8 cellular contexts compared by ENCODE assay signal in genomic region chr2:84925336-84925723, GRCh38. TPM values are rescaled to one million over a fixed set of nuclear protein-coding genes. Genes with fewer than 3 reads are reported as not detected.
DNase-seq lines count a peak whose midpoint lies in the region; ATAC-seq, FAIRE-seq and TF ChIP-seq lines count a peak whose summit lies in the region.

No MANE protein-coding gene starts in this region.

- BruUV-seq in endothelial cell of umbilical vein (replicated peaks; lab: Mats Ljungman, UMichigan) = no TSS peak

- H3K9me3 Mint-ChIP-seq in activated CD4-positive, alpha-beta T cell treated with anti-CD3 and anti-CD28 coated beads, Interleukin-2, amount 10 ng/mL, durations not matched to agents 24 days and 14 days = no peaks in the 10 kb centered on the region
- H3K9me3 Mint-ChIP-seq in stimulated activated naive CD8-positive, alpha-beta T cell treated with anti-CD3 and anti-CD28 coated beads, Interleukin-15, amount 100 ng/mL, for 72 hours = no peaks in the 10 kb centered on the region
- no peaks in the 10 kb centered on the region; a peak in 1 of 5 replicates for H3K9me3 Mint-ChIP-seq in H9

- no peak overlapping the region for H3K18ac ChIP-seq in H9 (ENCODE audit: insufficient read length, low read depth, low read length)

- H3K27ac ChIP-seq in OCI-LY1 (ENCODE audit: low read depth, low read length, poor library complexity, severe bottlenecking) (peak overlapping the region; percentile 54), endothelial cell of umbilical vein (ENCODE audit: insufficient read depth, low read depth, low read length) (no peak overlapping the region), H9 (ENCODE audit: insufficient read length, low read depth, low read length) (no peak overlapping the region)

- H4K8ac ChIP-seq in H9 (replicated peaks; ENCODE audit: insufficient read length, low read depth, low read length) = no peak overlapping the region

- peak overlapping the region; percentile 93 for H3K4me3 Mint-ChIP-seq in activated CD4-positive, alpha-beta T cell treated with anti-CD3 and anti-CD28 coated beads, Interleukin-2, amount 10 ng/mL, durations not matched to agents 24 days and 14 days
- H3K4me3 Mint-ChIP-seq in stimulated activated naive CD8-positive, alpha-beta T cell treated with anti-CD3 and anti-CD28 coated beads, Interleukin-15, amount 100 ng/mL, for 72 hours = peak overlapping the region; percentile 89 to 94
- H3K4me3 Mint-ChIP-seq in H9 = no peak overlapping the region; a peak in 1 of 5 replicates

- no peak overlapping the region for H4K91ac ChIP-seq in H9 (ENCODE audit: insufficient read length, low read depth, low read length)

- peak; percentile 40 for FAIRE-seq in endothelial cell of umbilical vein (lab: Jason Lieb, UNC)

- H3K23me2 ChIP-seq in H9 (ENCODE audit: insufficient read length, low read depth, low read length, poor library complexity, severe bottlenecking) = peaks cover 5% of the 10 kb centered on the region

- TF ChIP-seq CTCF in OCI-LY1 (IDR thresholded peaks at IDR 0.05; ENCODE audit: low read length) = no peak
- no peak for TF ChIP-seq CTCF in endothelial cell of umbilical vein (IDR thresholded peaks at IDR 0.05; ENCODE audit: extremely low read depth in 1 of 2, insufficient read depth in 1 of 2, low read depth in 1 of 2, low read length in 2 of 2)
- no peak for TF ChIP-seq CTCF in H9 (conservative IDR thresholded peaks at IDR 0.05)

- H3K4me1 ChIP-seq in OCI-LY1 (ENCODE audit: insufficient read depth, low read length, severe bottlenecking) (peaks cover 38% of the 10 kb centered on the region), endothelial cell of umbilical vein (ENCODE audit: control insufficient read depth, extremely low read depth, insufficient read depth, low read length) (peaks cover 29% of the 10 kb centered on the region), H9 (ENCODE audit: insufficient read depth, low read length) (no peaks in the 10 kb centered on the region)

- no peaks in the 10 kb centered on the region for H3F3A ChIP-seq in OCI-LY1 (ENCODE audit: insufficient read depth, low read length)

- no peak overlapping the region for H2BK20ac ChIP-seq in H9 (ENCODE audit: low read depth, low read length, poor library complexity, severe bottlenecking)

- intact Hi-C loops in activated CD4-positive, alpha-beta T cell treated with anti-CD3 and anti-CD28 coated beads, Interleukin-2, amount 10 ng/mL, durations not matched to agents 24 days and 14 days (cut with micrococcal nuclease) = loop anchor here (1.0 to 5.0 kb wide), 10 partner anchors 19 to 467 kb away; partner anchors contain the start of genes DNAH6 and SUCLG1
- intact Hi-C loops in endothelial cell of umbilical vein (cut with micrococcal nuclease) = loop anchor here (5.0 kb wide), 2 partner anchors 142 to 293 kb away; no protein-coding TSS in a partner anchor

- no peak overlapping the region for H2BK5ac ChIP-seq in H9 (ENCODE audit: insufficient read length, low read length)

- ATAC-seq in stimulated activated naive CD8-positive, alpha-beta T cell treated with anti-CD3 and anti-CD28 coated beads, Interleukin-15, amount 100 ng/mL, for 72 hours = peak; percentile 36

- no peak for TF ChIP-seq POLR2A in endothelial cell of umbilical vein (IDR thresholded peaks at IDR 0.05; ENCODE audit: low read depth, low read length)

- dilution Hi-C loops in endothelial cell of umbilical vein (cut with MboI; ENCODE audit: extremely low pct_ligation_motif_present, low sequenced_read_pairs) = no loop called here

- no peaks in the 10 kb centered on the region for H3K9me2 ChIP-seq in OCI-LY1 (ENCODE audit: low read depth, low read length)

- 0 out of 2 replicates have a peak overlapping the region, but pooled peaks have one; percentile 13 for H3K4me2 ChIP-seq in OCI-LY1 (ENCODE audit: low read length)
- H3K4me2 ChIP-seq in endothelial cell of umbilical vein (ENCODE audit: insufficient read depth, low read length) = no peak overlapping the region
- no peak overlapping the region for H3K4me2 ChIP-seq in H9 (ENCODE audit: insufficient read depth, insufficient read length, low read length)

- no peaks in the 10 kb centered on the region for H3K79me1 ChIP-seq in H9 (ENCODE audit: insufficient read depth, low read depth, low read length, poor library complexity, severe bottlenecking)

- no peaks in the 10 kb centered on the region for H3K27me3 Mint-ChIP-seq in activated CD4-positive, alpha-beta T cell treated with anti-CD3 and anti-CD28 coated beads, Interleukin-2, amount 10 ng/mL, durations not matched to agents 24 days and 14 days
- H3K27me3 Mint-ChIP-seq in stimulated activated naive CD8-positive, alpha-beta T cell treated with anti-CD3 and anti-CD28 coated beads, Interleukin-15, amount 100 ng/mL, for 72 hours = no peaks in the 10 kb centered on the region
- H3K27me3 Mint-ChIP-seq in H9 (ENCODE audit: low read depth) = peaks cover 12% of the 10 kb centered on the region

- H3K14ac ChIP-seq in H9 (ENCODE audit: insufficient read depth, low read length) = no peak overlapping the region; the same call in 1 of the 2 replicates

- POLR2A ChIA-PET in endothelial cell of umbilical vein (lab: Charles Lee) = interaction anchor here (0.6 to 2.7 kb wide), 4 partner anchors 19 to 44 kb away, joined by 4 to 16 read pairs (median 7); partner anchors contain the start of gene TMSB10

- DNase-seq in activated CD4-positive, alpha-beta T cell treated with anti-CD3 and anti-CD28 coated beads, Interleukin-2, amount 10 ng/mL, durations not matched to agents 24 days and 14 days = no peak
- DNase-seq in activated CD4-positive, alpha-beta T cell treated with anti-CD3 and anti-CD28 coated beads, Interleukin-2, amount 50 U/mL, for 1 hour = no peak
- DNase-seq in endothelial cell of umbilical vein (ENCODE audit: low read depth, low spot score) = no peak
- DNase-seq in stimulated activated naive CD8-positive, alpha-beta T cell treated with anti-CD3 and anti-CD28 coated beads, Interleukin-15, amount 100 ng/mL, for 72 hours = no peak
- DNase-seq in stimulated activated naive CD4-positive, alpha-beta T cell treated with Interleukin-2 at 50 U/mL for 16 hours (lab: John Stamatoyannopoulos, UW) = no peak
- DNase-seq in foreskin melanocyte = no peak
- no peak for DNase-seq in H9

- H3K56ac ChIP-seq in H9 (ENCODE audit: insufficient read length, low read depth, low read length) = no peak overlapping the region

- no peak overlapping the region for H2BK15ac ChIP-seq in H9 (ENCODE audit: low read depth, low read length)

- no peak overlapping the region for H3K23ac ChIP-seq in H9 (ENCODE audit: insufficient read length, low read depth, low read length)

- H3K4me1 Mint-ChIP-seq in activated CD4-positive, alpha-beta T cell treated with anti-CD3 and anti-CD28 coated beads, Interleukin-2, amount 10 ng/mL, durations not matched to agents 24 days and 14 days = peaks cover 38% of the 10 kb centered on the region
- peaks cover 53% of the 10 kb centered on the region for H3K4me1 Mint-ChIP-seq in stimulated activated naive CD8-positive, alpha-beta T cell treated with anti-CD3 and anti-CD28 coated beads, Interleukin-15, amount 100 ng/mL, for 72 hours
- peaks cover 22 to 24% of the 10 kb centered on the region in 2 experiments for H3K4me1 Mint-ChIP-seq in H9

- H2AK5ac ChIP-seq in H9 (ENCODE audit: insufficient read length, low read length) = no peak overlapping the region

- H3K4me3 ChIP-seq in OCI-LY1 (ENCODE audit: low read depth, low read length, poor library complexity, severe bottlenecking) (peak overlapping the region; percentile 72), endothelial cell of umbilical vein (replicated peaks in 1 of 3; ENCODE audit: insufficient read depth in 1 of 3, low read depth in 1 of 3, low read length in 3 of 3) (no peak overlapping the region)

- H3K27ac Mint-ChIP-seq in activated CD4-positive, alpha-beta T cell treated with anti-CD3 and anti-CD28 coated beads, Interleukin-2, amount 10 ng/mL, durations not matched to agents 24 days and 14 days = peak overlapping the region; percentile 93
- peak overlapping the region; percentile 91 to 92 for H3K27ac Mint-ChIP-seq in stimulated activated naive CD8-positive, alpha-beta T cell treated with anti-CD3 and anti-CD28 coated beads, Interleukin-15, amount 100 ng/mL, for 72 hours
- H3K27ac Mint-ChIP-seq in H9 = peak overlapping the region in 1 of 3 experiments; percentile 6; a peak in 1 of 7 replicates

- no peak overlapping the region for H2BK120ac ChIP-seq in H9 (ENCODE audit: low read depth, low read length, poor library complexity, severe bottlenecking)

- no peaks in the 10 kb centered on the region for H3K9me3 ChIP-seq in OCI-LY1 (ENCODE audit: low read length)
- H3K9me3 ChIP-seq in endothelial cell of umbilical vein (replicated peaks; ENCODE audit: control insufficient read depth, insufficient read depth, low read length) = no peaks in the 10 kb centered on the region
- H3K9me3 ChIP-seq in H9 (ENCODE audit: control insufficient read depth, low read depth, low read length) = no peaks in the 10 kb centered on the region

- H3K36me3 Mint-ChIP-seq in activated CD4-positive, alpha-beta T cell treated with anti-CD3 and anti-CD28 coated beads, Interleukin-2, amount 10 ng/mL, durations not matched to agents 24 days and 14 days (ENCODE audit: low read depth) = peaks cover 4% of the 10 kb centered on the region
- H3K36me3 Mint-ChIP-seq in H9 (ENCODE audit: insufficient read depth in 1 of 3, low read depth in 3 of 3) = no peaks in the 10 kb centered on the region

- H3K27me3 ChIP-seq in OCI-LY1 (ENCODE audit: insufficient read depth, low read length) (no peaks in the 10 kb centered on the region), endothelial cell of umbilical vein (ENCODE audit: control insufficient read depth in 2 of 2, insufficient read depth in 2 of 2, low read length in 2 of 2) (no peaks in the 10 kb centered on the region), H9 (ENCODE audit: insufficient read depth, low read length) (no peaks in the 10 kb centered on the region)

- H2AFZ ChIP-seq in OCI-LY1 (ENCODE audit: low read length) (no peak overlapping the region), endothelial cell of umbilical vein (ENCODE audit: low read depth, low read length) (no peak overlapping the region), H9 (ENCODE audit: low read length) (no peak overlapping the region)

- H2BK12ac ChIP-seq in H9 (ENCODE audit: insufficient read length, low read depth, low read length) = no peak overlapping the region

- H4K20me1 ChIP-seq in OCI-LY1 (ENCODE audit: insufficient read depth, low read length) = no peaks in the 10 kb centered on the region
- H4K20me1 ChIP-seq in endothelial cell of umbilical vein (replicated peaks; ENCODE audit: control insufficient read depth, extremely low read depth, insufficient read depth, low read length) = no peaks in the 10 kb centered on the region
- no peaks in the 10 kb centered on the region for H4K20me1 ChIP-seq in H9 (ENCODE audit: control insufficient read depth, insufficient read depth, insufficient read length)

- H3K79me2 ChIP-seq in OCI-LY1 (ENCODE audit: insufficient read depth, low read length) (no peaks in the 10 kb centered on the region), endothelial cell of umbilical vein (ENCODE audit: control insufficient read depth, insufficient read depth, low read length) (no peaks in the 10 kb centered on the region), H9 (ENCODE audit: insufficient read depth, low read length) (no peaks in the 10 kb centered on the region)

- no peak overlapping the region for H3T11ph ChIP-seq in H9 (ENCODE audit: low read length)

- no peaks in the 10 kb centered on the region for H3K36me3 ChIP-seq in OCI-LY1 (ENCODE audit: insufficient read depth, low read length)
- no peaks in the 10 kb centered on the region for H3K36me3 ChIP-seq in endothelial cell of umbilical vein (ENCODE audit: control insufficient read depth in 2 of 2, extremely low read depth in 1 of 2, insufficient read depth in 2 of 2, low read length in 2 of 2)

- no CpG with 5 or more reads among the region's 2 CpGs for WGBS in H9 (ENCODE audit: extremely low coverage, insufficient read length, low lambda C conversion rate)

- no peak overlapping the region for H3K9ac ChIP-seq in OCI-LY1 (ENCODE audit: low read length)
- no peak overlapping the region for H3K9ac ChIP-seq in endothelial cell of umbilical vein (replicated peaks; ENCODE audit: extremely low read depth, insufficient read depth, low read length)
- H3K9ac ChIP-seq in H9 (ENCODE audit: extremely low read depth, insufficient read length, low read length) = no peak overlapping the region

- CTCF ChIA-PET in endothelial cell of umbilical vein (lab: Charles Lee) = interaction anchor here (1.0 to 3.3 kb wide), 37 partner anchors 8 to 428 kb away, joined by 3 to 61 read pairs (median 8); partner anchors contain the start of genes KCMF1, TMSB10 and TRABD2A

- H4K5ac ChIP-seq in H9 (ENCODE audit: insufficient read length, low read depth, low read length) = no peak overlapping the region

- no peaks in the 10 kb centered on the region for H3K9me1 ChIP-seq in endothelial cell of umbilical vein (replicated peaks; ENCODE audit: control insufficient read depth, extremely low read depth, insufficient read depth, low read length)

- no peak overlapping the region for H3K4ac ChIP-seq in H9 (ENCODE audit: low read depth, low read length)

RNA-seq across cellular contexts. Expression of gene TMSB10, which starts 19.9 kb away (rescaled TPM):
- 2,196 and 2,218 TPM in 2 replicates for total RNA-seq in activated CD4-positive, alpha-beta T cell treated with anti-CD3 and anti-CD28 coated beads, Interleukin-2, amount 10 ng/mL, durations not matched to agents 24 days and 14 days
- 4,007 and 4,015 TPM in 2 replicates for total RNA-seq in endothelial cell of umbilical vein
- 2,259 and 2,774 TPM in 2 replicates for polyA plus RNA-seq in endothelial cell of umbilical vein
- 4,510 and 5,534 TPM in 2 replicates for polyA plus RNA-seq in endothelial cell of umbilical vein (2011; cell fraction: cytosol; rRNA removed)
- polyA plus RNA-seq in endothelial cell of umbilical vein (2011; cell fraction: nucleus; rRNA removed) = 1,715 and 2,260 TPM in 2 replicates
- 7,506 and 8,473 TPM in 2 replicates for polyA plus RNA-seq in endothelial cell of umbilical vein (2012)
- polyA minus RNA-seq in endothelial cell of umbilical vein = 359 and 375 TPM in 2 replicates
- polyA minus RNA-seq in endothelial cell of umbilical vein (2011; cell fraction: cytosol; rRNA and poly(A)+ RNA removed) = 486 TPM
- polyA minus RNA-seq in endothelial cell of umbilical vein (2011; cell fraction: nucleus; rRNA and poly(A)+ RNA removed) = 61.1 and 90.1 TPM in 2 replicates
- 755 and 770 TPM in 2 replicates for total RNA-seq in H9 (2021)

RNA-seq across cellular contexts. Expression of gene TRABD2A, which starts 44.4 kb away (rescaled TPM):
- 56.3 and 59.6 TPM in 2 replicates for total RNA-seq in activated CD4-positive, alpha-beta T cell treated with anti-CD3 and anti-CD28 coated beads, Interleukin-2, amount 10 ng/mL, durations not matched to agents 24 days and 14 days
- total RNA-seq in endothelial cell of umbilical vein (0.99 and 1.8 TPM in 2 replicates), H9 (2021) (1.4 and 1.7 TPM in 2 replicates)
- polyA plus RNA-seq in endothelial cell of umbilical vein = 0.45 and 1.0 TPM in 2 replicates
- 1.6 and 2.5 TPM in 2 replicates for polyA plus RNA-seq in endothelial cell of umbilical vein (2011; cell fraction: cytosol; rRNA removed)
- 1.1 and 1.3 TPM in 2 replicates for polyA plus RNA-seq in endothelial cell of umbilical vein (2011; cell fraction: nucleus; rRNA removed)
- 1.2 and 1.4 TPM in 2 replicates for polyA plus RNA-seq in endothelial cell of umbilical vein (2012)
- polyA minus RNA-seq in endothelial cell of umbilical vein = 3.0 TPM in 1 of 2 replicates, not detected in the other
- polyA minus RNA-seq in endothelial cell of umbilical vein (2011; cell fraction: cytosol; rRNA and poly(A)+ RNA removed) = 64.7 TPM
- polyA minus RNA-seq in endothelial cell of umbilical vein (2011; cell fraction: nucleus; rRNA and poly(A)+ RNA removed) = 0.34 and 6.1 TPM in 2 replicates

RNA-seq across cellular contexts. Expression of gene KCMF1, which starts 45.6 kb away (rescaled TPM):
- 98.1 and 101 TPM in 2 replicates for total RNA-seq in activated CD4-positive, alpha-beta T cell treated with anti-CD3 and anti-CD28 coated beads, Interleukin-2, amount 10 ng/mL, durations not matched to agents 24 days and 14 days
- 75.9 and 78.4 TPM in 2 replicates for total RNA-seq in endothelial cell of umbilical vein
- polyA plus RNA-seq in endothelial cell of umbilical vein = 45.5 and 49.3 TPM in 2 replicates
- polyA plus RNA-seq in endothelial cell of umbilical vein (2011; cell fraction: cytosol; rRNA removed) = 64.7 and 67.7 TPM in 2 replicates
- 47.7 and 59.6 TPM in 2 replicates for polyA plus RNA-seq in endothelial cell of umbilical vein (2011; cell fraction: nucleus; rRNA removed)
- 68.6 and 86.9 TPM in 2 replicates for polyA plus RNA-seq in endothelial cell of umbilical vein (2012)
- polyA minus RNA-seq in endothelial cell of umbilical vein = 78.7 and 80.5 TPM in 2 replicates
- polyA minus RNA-seq in endothelial cell of umbilical vein (2011; cell fraction: cytosol; rRNA and poly(A)+ RNA removed) = 45.5 TPM
- 34.8 and 45.1 TPM in 2 replicates for polyA minus RNA-seq in endothelial cell of umbilical vein (2011; cell fraction: nucleus; rRNA and poly(A)+ RNA removed)
- total RNA-seq in H9 (2021) = 110 and 113 TPM in 2 replicates

Comparison
In these comparisons a context has a peak if more than half of its experiments do, and no peak if none do; other contexts are left out.
1. H3K4me3 Mint-ChIP-seq: peak in activated CD4-positive, alpha-beta T cell treated with anti-CD3 and anti-CD28 coated beads, Interleukin-2, amount 10 ng/mL, durations not matched to agents 24 days and 14 days (single experiment) and stimulated activated naive CD8-positive, alpha-beta T cell treated with anti-CD3 and anti-CD28 coated beads, Interleukin-15, amount 100 ng/mL, for 72 hours (2 of 2); none in H9 (0 of 2).
2. RNA of gene TRABD2A, which starts 44.4 kb away (total RNA-seq): 56.3 to 59.6 TPM in activated CD4-positive, alpha-beta T cell treated with anti-CD3 and anti-CD28 coated beads, Interleukin-2, amount 10 ng/mL, durations not matched to agents 24 days and 14 days; 0.99 to 1.8 TPM in endothelial cell of umbilical vein and 1.4 to 1.7 TPM in H9; every median in the first group is over 10 times any median in the second.